8 cellular contexts compared by ENCODE assay signal in the genomic region with DNA sequence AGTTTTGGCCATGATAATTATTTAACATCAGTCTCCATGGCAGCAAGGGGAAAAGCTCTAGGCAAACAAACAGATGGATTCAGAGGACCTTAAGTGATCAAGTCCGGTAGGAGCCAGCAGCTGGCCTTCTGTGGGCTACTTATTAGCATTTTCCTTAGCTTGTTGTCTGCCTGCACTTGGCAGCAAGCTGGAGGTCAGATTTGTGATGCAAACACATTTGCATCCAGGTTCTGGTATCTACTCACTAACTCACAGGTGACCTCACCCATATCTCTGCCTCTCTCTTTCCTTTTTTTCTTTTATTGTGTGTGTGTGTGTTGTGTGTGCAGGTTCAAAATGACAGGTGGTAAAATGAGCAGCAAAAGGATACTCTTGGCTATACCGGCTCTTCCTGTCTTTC. TPM values are rescaled to one million over a fixed set of nuclear protein-coding genes. Genes with fewer than 3 reads are reported as not detected.
DNase-seq lines count a peak whose midpoint lies in the region; ATAC-seq and TF ChIP-seq lines count a peak whose summit lies in the region.

No MANE protein-coding gene starts in this region.

- DNase-seq in Right ventricle myocardium inferior (ENCODE audit: missing footprints) (no peak), cardiac septum (ENCODE audit: low spot score) (no peak), cardiac fibroblast (ENCODE audit: low read depth in 2 of 2) (peak; percentile 35 to 65), left kidney (ENCODE audit: low read depth, low spot score) (peak; percentile 35), GM03348 (ENCODE audit: low spot score) (no peak)

- intact Hi-C loops in Right ventricle myocardium inferior (cut with DNase I) (no loop called here), cardiac septum (cut with DNase I) (no loop called here)

- ATAC-seq in Right ventricle myocardium inferior (peak; percentile 41), GM21423 (IDR thresholded peaks at IDR 0.05; ENCODE audit: unreplicated experiment) (no peak), HG03521 (IDR thresholded peaks at IDR 0.05; ENCODE audit: unreplicated experiment) (no peak), GM21526 (IDR thresholded peaks at IDR 0.05; ENCODE audit: low FRiP score, unreplicated experiment) (no peak)

- no peak overlapping the region for H3K4me3 ChIP-seq in cardiac fibroblast (replicated peaks in 1 of 2; ENCODE audit: low read depth in 2 of 2, low read length in 2 of 2)

- no peak for TF ChIP-seq CTCF in cardiac fibroblast (IDR thresholded peaks at IDR 0.05; ENCODE audit: low read depth, low read length)

RNA-seq across cellular contexts. Expression of a gene that starts 32.3 kb away (rescaled TPM):
- total RNA-seq in Right ventricle myocardium inferior (4.5 TPM), cardiac septum (12.0 TPM)

Comparison
In these comparisons a context has a peak if more than half of its experiments do, and no peak if none do; other contexts are left out.
1. DNase-seq: peak in cardiac fibroblast (2 of 2) and left kidney (single experiment); none in Right ventricle myocardium inferior (single experiment), cardiac septum (single experiment) and GM03348 (single experiment).